ENCODE assay signal across 23 cellular contexts in genomic region chr1:156482276-156482675, GRCh38. TPM values are rescaled to one million over a fixed set of nuclear protein-coding genes. Genes with fewer than 3 reads are reported as not detected.
A peak's percentile ranks its signal among the peaks of the same experiment; 100 is the strongest.
DNase-seq lines count a peak whose midpoint lies in the region; ATAC-seq lines count a peak whose summit lies in the region.
"Had no signal": no experiment of that assay in that cellular context is flagged by ENCODE, and none has a peak within 500 bp of the region (broad histone marks: within the 10 kb centered on the region; RNA-seq: fewer than 3 reads in every experiment).

No MANE protein-coding gene starts in this region.

- H3K27ac Mint-ChIP-seq in activated CD8-positive, alpha-beta memory T cell treated with anti-CD3 and anti-CD28 coated beads, Interleukin-2, amount 10 ng/mL, durations not matched to agents 7 days and 5 days: peak overlapping the region; percentile 72
- H3K27ac Mint-ChIP-seq in effector memory CD8-positive, alpha-beta T cell: peak overlapping the region; percentile 85 to 98
- H3K27ac Mint-ChIP-seq: HFFc6, mesothelial cell of epicardium had no signal

- peaks cover 52% of the 10 kb centered on the region for H3K36me3 Mint-ChIP-seq in activated CD8-positive, alpha-beta memory T cell treated with anti-CD3 and anti-CD28 coated beads, Interleukin-2, amount 10 ng/mL, durations not matched to agents 7 days and 5 days
- H3K36me3 Mint-ChIP-seq in effector memory CD8-positive, alpha-beta T cell (ENCODE audit: insufficient read depth): peaks cover 85% of the 10 kb centered on the region

- no peaks in the 10 kb centered on the region for H3K9me3 Mint-ChIP-seq in activated CD8-positive, alpha-beta memory T cell treated with anti-CD3 and anti-CD28 coated beads, Interleukin-2, amount 10 ng/mL, durations not matched to agents 7 days and 5 days (ENCODE audit: low read depth)
- no peaks in the 10 kb centered on the region for H3K9me3 Mint-ChIP-seq in effector memory CD8-positive, alpha-beta T cell
- H3K9me3 Mint-ChIP-seq: HFFc6; mesothelial cell of epicardium; neural progenitor cell; T-helper 1 cell treated with Interleukin-12 subunit alpha and Interleukin-12 subunit beta and Interleukin-4 antibody, amounts not matched to agents 30 μg/mL and 1 μg/mL, for 36 hours; WTC11 had no signal

- H3K4me3 Mint-ChIP-seq in activated CD8-positive, alpha-beta memory T cell treated with anti-CD3 and anti-CD28 coated beads, Interleukin-2, amount 10 ng/mL, durations not matched to agents 7 days and 5 days: no peak overlapping the region
- H3K4me3 Mint-ChIP-seq in effector memory CD8-positive, alpha-beta T cell: no peak overlapping the region
- H3K4me3 Mint-ChIP-seq: HFFc6, mesothelial cell of epicardium, neural progenitor cell, WTC11 had no signal

- H3K27me3 Mint-ChIP-seq in activated CD8-positive, alpha-beta memory T cell treated with anti-CD3 and anti-CD28 coated beads, Interleukin-2, amount 10 ng/mL, durations not matched to agents 7 days and 5 days: no peaks in the 10 kb centered on the region
- no peaks in the 10 kb centered on the region for H3K27me3 Mint-ChIP-seq in effector memory CD8-positive, alpha-beta T cell

- H3K27ac ChIP-seq in skeletal muscle tissue (ENCODE audit: low read depth, low read length): peak overlapping the region; percentile 54
- H3K27ac ChIP-seq: neural progenitor cell had no signal

- peaks cover 60 to 66% (median 60%) of the 10 kb centered on the region in 3 donors for H3K36me3 ChIP-seq in skeletal muscle tissue (ENCODE audit: control insufficient read depth in 3 of 3, insufficient read depth in 3 of 3, low read length in 3 of 3)
- H3K36me3 ChIP-seq: neural progenitor cell, uterus had no signal

- peak overlapping the region in 1 of 3 donors; percentile 33 for H3K9ac ChIP-seq in skeletal muscle tissue (ENCODE audit: low read depth in 1 of 3, low read length in 3 of 3)
- H3K9ac ChIP-seq: neural progenitor cell had no signal

- H3K27me3 ChIP-seq in skeletal muscle tissue (ENCODE audit: control insufficient read depth in 3 of 3, insufficient read depth in 3 of 3, low read length in 3 of 3): no peaks in the 10 kb centered on the region
- H3K27me3 ChIP-seq: neural progenitor cell, uterus had no signal

- peaks cover 68% of the 10 kb centered on the region for H3K4me1 Mint-ChIP-seq in activated CD8-positive, alpha-beta memory T cell treated with anti-CD3 and anti-CD28 coated beads, Interleukin-2, amount 10 ng/mL, durations not matched to agents 7 days and 5 days
- H3K4me1 Mint-ChIP-seq in effector memory CD8-positive, alpha-beta T cell (ENCODE audit: low read depth in 2 of 2): peaks cover 52 to 62% of the 10 kb centered on the region in 2 donors
- H3K4me1 Mint-ChIP-seq: mesothelial cell of epicardium had no signal

- ATAC-seq in activated CD8-positive, alpha-beta memory T cell treated with anti-CD3 and anti-CD28 coated beads, Interleukin-2, amount 10 ng/mL, durations not matched to agents 7 days and 5 days: no peak
- no peak for ATAC-seq in effector memory CD8-positive, alpha-beta T cell (replicated peaks)
- no peak for ATAC-seq in GM19397 (IDR thresholded peaks at IDR 0.05; ENCODE audit: unreplicated experiment)
- no peak for ATAC-seq in stimulated activated naive CD8-positive, alpha-beta T cell treated with anti-CD3 and anti-CD28 coated beads, Interleukin-15, Interleukin-2, amounts not matched to agents 100 U/mL and 50 U/mL, for 24 hours
- ATAC-seq: esophagus mucosa, K562, WTC11 had no signal

- CTCF ChIA-PET in activated CD8-positive, alpha-beta memory T cell treated with anti-CD3 and anti-CD28 coated beads, Interleukin-2, amount 10 ng/mL, durations not matched to agents 7 days and 5 days (lab: Charles Lee): interaction anchor here (1.2 to 17.1 kb wide), 8 partner anchors 15 to 126 kb away, joined by 3 to 372 read pairs (median 15); partner anchors contain the start of gene MEF2D

- no peak for DNase-seq in activated CD8-positive, alpha-beta memory T cell treated with anti-CD3 and anti-CD28 coated beads, Interleukin-2, amount 10 ng/mL, durations not matched to agents 7 days and 5 days
- DNase-seq in activated CD8-positive, alpha-beta memory T cell treated with anti-CD3 and anti-CD28 coated beads, Interleukin-2, amount 50 U/mL, for 4 hours: no peak
- DNase-seq in NAMALWA (ENCODE audit: low spot score) (peak; percentile 17), NCI-H2171 (lab: John Stamatoyannopoulos, UW) (no peak)
- DNase-seq in effector memory CD8-positive, alpha-beta T cell: no peak
- no peak for DNase-seq in stimulated activated naive CD8-positive, alpha-beta T cell treated with anti-CD3 and anti-CD28 coated beads, Interleukin-15, Interleukin-2, amounts not matched to agents 100 U/mL and 50 U/mL, for 24 hours
- DNase-seq: activated effector memory CD4-positive, alpha-beta T cell treated with anti-CD3 and anti-CD28 coated beads, Interleukin-2, amount 50 U/mL, for 16 hours; amniotic stem cell; HFFc6; NCI-H1092 treated with DMSO at 0.1 percent for 48 hours; NCI-H2107; NCI-H526; SHP77 treated with DMSO at 0.1 percent for 48 hours; stimulated activated CD4-positive, alpha-beta T cell treated with anti-CD3 and anti-CD28 coated beads, Interleukin-4, amount 100 ng/mL, for 24 hours; uterus had no signal

- peaks cover 92 to 99% (median 94%) of the 10 kb centered on the region in 3 donors for H3K4me1 ChIP-seq in skeletal muscle tissue (ENCODE audit: control insufficient read depth in 3 of 3, insufficient read depth in 3 of 3, low read length in 3 of 3)
- H3K4me1 ChIP-seq: neural progenitor cell had no signal

- H3K4me3 ChIP-seq in skeletal muscle tissue (ENCODE audit: low read length in 3 of 3): peak overlapping the region in 1 of 3 donors; percentile 37
- H3K4me3 ChIP-seq: K562, neural progenitor cell, uterus had no signal

- no peaks in the 10 kb centered on the region for H3K9me3 ChIP-seq in skeletal muscle tissue (ENCODE audit: control insufficient read depth in 3 of 3, low read length in 3 of 3)
- H3K9me3 ChIP-seq: uterus had no signal

RNA-seq across cellular contexts. Expression of gene MEF2D, which starts 18.3 kb away (rescaled TPM):
- total RNA-seq in activated CD8-positive, alpha-beta memory T cell treated with anti-CD3 and anti-CD28 coated beads, Interleukin-2, amount 10 ng/mL, durations not matched to agents 7 days and 5 days: 10 to 100 TPM; 57.1 to 63.1 TPM
- total RNA-seq in skeletal muscle tissue: 7.8 TPM
